In genomic region chr15:61598655-61599054, GRCh38 we compare ENCODE assay signal across 22 cellular contexts.
DNase-seq lines count a peak whose midpoint lies in the region; ATAC-seq, FAIRE-seq and TF ChIP-seq lines count a peak whose summit lies in the region.
"Had no signal": no experiment of that assay in that cellular context is flagged by ENCODE, and none has a peak within 500 bp of the region (broad histone marks: within the 10 kb centered on the region; RNA-seq: fewer than 3 reads in every experiment).

No MANE protein-coding gene starts in this region.

- H3K27me3 ChIP-seq in H9 (ENCODE audit: insufficient read depth, low read length) = no peaks in the 10 kb centered on the region
- no peaks in the 10 kb centered on the region for H3K27me3 ChIP-seq in H1 (replicated peaks in 1 of 4; ENCODE audit: control insufficient read depth in 3 of 4, extremely low read depth in 1 of 4, insufficient read depth in 3 of 4, low read length in 3 of 4)
- no peaks in the 10 kb centered on the region for H3K27me3 ChIP-seq in ovary
- H3K27me3 ChIP-seq: brain microvascular endothelial cell, esophagus squamous epithelium, gastrocnemius medialis, SJCRH30 had no signal

- H3K9me3 Mint-ChIP-seq in H9 = no peaks in the 10 kb centered on the region
- no peaks in the 10 kb centered on the region for H3K9me3 Mint-ChIP-seq in activated CD8-positive, alpha-beta T cell treated with anti-CD3 and anti-CD28 coated beads, Interleukin-2, amount 10 ng/mL, durations not matched to agents 7 days and 5 days (ENCODE audit: insufficient read depth)
- H3K9me3 Mint-ChIP-seq: activated naive CD8-positive, alpha-beta T cell treated with anti-CD3 and anti-CD28 coated beads, Interleukin-2, amount 10 ng/mL, durations not matched to agents 7 days and 5 days; effector memory CD8-positive, alpha-beta T cell; nephron progenitor cell; type B pancreatic cell had no signal

- no peak overlapping the region for H3K18ac ChIP-seq in H9 (ENCODE audit: insufficient read length, low read depth, low read length)
- H3K18ac ChIP-seq in H1 (ENCODE audit: extremely low read depth, low read length) = no peak overlapping the region; the same call in 1 of the 2 replicates

- H3K4me1 Mint-ChIP-seq in H9 = peaks cover 10 to 14% of the 10 kb centered on the region in 2 experiments
- H3K4me1 Mint-ChIP-seq in activated CD8-positive, alpha-beta T cell treated with anti-CD3 and anti-CD28 coated beads, Interleukin-2, amount 10 ng/mL, durations not matched to agents 7 days and 5 days (ENCODE audit: low read depth) = no peaks in the 10 kb centered on the region
- H3K4me1 Mint-ChIP-seq: activated naive CD8-positive, alpha-beta T cell treated with anti-CD3 and anti-CD28 coated beads, Interleukin-2, amount 10 ng/mL, durations not matched to agents 7 days and 5 days; nephron progenitor cell had no signal

- no peak for TF ChIP-seq EP300 in H1 (IDR thresholded peaks at IDR 0.05; ENCODE audit: borderline replicate concordance in 1 of 2, low read depth in 2 of 2, low read length in 2 of 2)
- no peak for TF ChIP-seq EP300 in ovary (IDR thresholded peaks at IDR 0.05)

- H3K36me3 ChIP-seq in H1 (ENCODE audit: control insufficient read depth in 2 of 4, insufficient read depth in 4 of 4, low read length in 3 of 4) = no peaks in the 10 kb centered on the region
- no peaks in the 10 kb centered on the region for H3K36me3 ChIP-seq in ovary
- H3K36me3 ChIP-seq: brain microvascular endothelial cell, esophagus squamous epithelium, gastrocnemius medialis, SJCRH30 had no signal

- H4K20me1 ChIP-seq in H9 (ENCODE audit: control insufficient read depth, insufficient read depth, insufficient read length) (no peaks in the 10 kb centered on the region), H1 (replicated peaks in 1 of 2; ENCODE audit: control insufficient read depth in 1 of 2, insufficient read depth in 2 of 2, low read length in 2 of 2) (no peaks in the 10 kb centered on the region)

- intact Hi-C loops in ovary (cut with DNase I) = no loop called here

- H4K5ac ChIP-seq in H9 (ENCODE audit: insufficient read length, low read depth, low read length) = no peak overlapping the region
- H4K5ac ChIP-seq in H1 (ENCODE audit: insufficient read length, low read depth, low read length) = no peak overlapping the region

- WGBS in H9 (ENCODE audit: extremely low coverage, insufficient read length, low lambda C conversion rate) = no CpG with 5 or more reads among the region's 11 CpGs
- WGBS in H1 (ENCODE audit: extremely low coverage in 1 of 2, insufficient coverage in 1 of 2, insufficient read length in 1 of 2, insufficient replicate concordance in 2 of 2, low coverage in 1 of 2, low lambda C conversion rate in 2 of 2, missing lambda C conversion rate in 1 of 2), 2 experiments = 85% methylated on average over 11 of the region's 11 CpGs; no CpG with 5 or more reads in 1 of the 2 experiments
- 67 to 71% (median 70%) methylated on average over 11 of the region's 11 CpGs for WGBS in ovary, 3 donors

- no peaks in the 10 kb centered on the region for H3K27me3 Mint-ChIP-seq in H9 (ENCODE audit: low read depth)
- H3K27me3 Mint-ChIP-seq in activated CD8-positive, alpha-beta T cell treated with anti-CD3 and anti-CD28 coated beads, Interleukin-2, amount 10 ng/mL, durations not matched to agents 7 days and 5 days (ENCODE audit: low read depth) = peaks cover 4% of the 10 kb centered on the region

- no peak overlapping the region for H3K4me3 Mint-ChIP-seq in H9
- no peak overlapping the region for H3K4me3 Mint-ChIP-seq in activated CD8-positive, alpha-beta T cell treated with anti-CD3 and anti-CD28 coated beads, Interleukin-2, amount 10 ng/mL, durations not matched to agents 7 days and 5 days
- H3K4me3 Mint-ChIP-seq: activated naive CD8-positive, alpha-beta T cell treated with anti-CD3 and anti-CD28 coated beads, Interleukin-2, amount 10 ng/mL, durations not matched to agents 7 days and 5 days; effector memory CD8-positive, alpha-beta T cell; nephron progenitor cell; type B pancreatic cell had no signal

- H2BK12ac ChIP-seq in H9 (ENCODE audit: insufficient read length, low read depth, low read length) (no peak overlapping the region), H1 (ENCODE audit: low read depth, low read length) (no peak overlapping the region)

- TF ChIP-seq POLR2A in H1 (IDR thresholded peaks at IDR 0.05; ENCODE audit: control extremely low read depth in 1 of 2, low read depth in 2 of 2, low read length in 2 of 2) = no peak
- TF ChIP-seq POLR2A in ovary (IDR thresholded peaks at IDR 0.05) = no peak

- H3K79me2 ChIP-seq in H9 (ENCODE audit: insufficient read depth, low read length) (no peaks in the 10 kb centered on the region), H1 (ENCODE audit: control insufficient read depth in 1 of 2, insufficient read depth in 2 of 2, low read length in 2 of 2) (no peaks in the 10 kb centered on the region)

- no peak overlapping the region for H3K23ac ChIP-seq in H9 (ENCODE audit: insufficient read length, low read depth, low read length)
- no peak overlapping the region for H3K23ac ChIP-seq in H1 (ENCODE audit: insufficient read length)

- H4K91ac ChIP-seq in H9 (ENCODE audit: insufficient read length, low read depth, low read length) (no peak overlapping the region), H1 (replicated peaks; ENCODE audit: insufficient read length, low read length) (no peak overlapping the region)

- H3K4me3 ChIP-seq in H1 (ENCODE audit: extremely low read depth in 1 of 4, insufficient read depth in 2 of 4, low read depth in 3 of 4, low read length in 4 of 4) (no peak overlapping the region), ovary (no peak overlapping the region)
- H3K4me3 ChIP-seq: esophagus squamous epithelium, gastrocnemius medialis, mucosa of descending colon, SJCRH30 had no signal

- H2BK15ac ChIP-seq in H9 (ENCODE audit: low read depth, low read length) (no peak overlapping the region), H1 (ENCODE audit: low read length) (no peak overlapping the region)

- TF ChIP-seq CTCF in H9 (conservative IDR thresholded peaks at IDR 0.05) (no peak), H1 (IDR thresholded peaks at IDR 0.05; ENCODE audit: control extremely low read depth in 1 of 3, insufficient read depth in 1 of 3, low read depth in 1 of 3, low read length in 3 of 3) (no peak), ovary (IDR thresholded peaks at IDR 0.05) (no peak)

- ATAC-seq in activated CD8-positive, alpha-beta T cell treated with anti-CD3 and anti-CD28 coated beads, Interleukin-2, amount 10 ng/mL, durations not matched to agents 7 days and 5 days = no peak
- ATAC-seq: effector memory CD8-positive, alpha-beta T cell; gastrocnemius medialis; mucosa of descending colon; sciatic nerve had no signal

- H3K14ac ChIP-seq in H9 (ENCODE audit: insufficient read depth, low read length) = no peak overlapping the region
- no peak overlapping the region for H3K14ac ChIP-seq in H1 (ENCODE audit: insufficient read length)

- no peaks in the 10 kb centered on the region for H3K23me2 ChIP-seq in H9 (ENCODE audit: insufficient read length, low read depth, low read length, poor library complexity, severe bottlenecking)
- no peaks in the 10 kb centered on the region for H3K23me2 ChIP-seq in H1 (ENCODE audit: low read depth, low read length)

- POLR2A ChIA-PET in H1 (lab: Charles Lee; ENCODE audit: partially characterized antibody) = no interaction called here
- POLR2A ChIA-PET in activated CD8-positive, alpha-beta T cell treated with anti-CD3 and anti-CD28 coated beads, Interleukin-2, amount 10 ng/mL, durations not matched to agents 7 days and 5 days (lab: Charles Lee) = interaction anchor here (0.6 kb wide), 1 partner anchor 271 kb away, joined by 4 read pairs; no protein-coding TSS in a partner anchor

- H3K9me3 ChIP-seq in H9 (ENCODE audit: control insufficient read depth, low read depth, low read length) (no peaks in the 10 kb centered on the region), H1 (ENCODE audit: insufficient read depth in 2 of 2, low read depth in 1 of 2, low read length in 1 of 2) (no peaks in the 10 kb centered on the region), ovary (no peaks in the 10 kb centered on the region)
- H3K9me3 ChIP-seq: esophagus squamous epithelium, gastrocnemius medialis, mucosa of descending colon had no signal

- H3K56ac ChIP-seq in H9 (ENCODE audit: insufficient read length, low read depth, low read length) (no peak overlapping the region), H1 (replicated peaks; ENCODE audit: insufficient read length, low read depth, low read length) (no peak overlapping the region)

- TF ChIP-seq RAD21 in H1 (IDR thresholded peaks at IDR 0.05 in 1 of 2, conservative IDR thresholded peaks at IDR 0.05 in 1 of 2; ENCODE audit: low read depth in 2 of 2, low read length in 2 of 2) = no peak

- H2AK5ac ChIP-seq in H9 (ENCODE audit: insufficient read length, low read length) (no peak overlapping the region), H1 (ENCODE audit: low read depth, low read length) (no peak overlapping the region)

- peak; percentile 8 for DNase-seq in Daoy (ENCODE audit: low read depth)
- no peak for DNase-seq in H9
- peak; percentile 40 for DNase-seq in NCI-H345 treated with DMSO at 0.1 percent for 48 hours (lab: John Stamatoyannopoulos, UW; ENCODE audit: unreplicated experiment)
- DNase-seq in H1 (ENCODE audit: low read depth in 1 of 2, low spot score in 2 of 2) = no peak
- DNase-seq in activated T-cell treated with anti-CD3 and anti-CD28 coated beads, Interleukin-2, amount 50 U/mL, for 48 hours = no peak
- no peak for DNase-seq in ovary
- DNase-seq in activated CD8-positive, alpha-beta T cell treated with anti-CD3 and anti-CD28 coated beads, Interleukin-2, amount 10 ng/mL, durations not matched to agents 7 days and 5 days = no peak
- no peak for DNase-seq in dermis blood vessel endothelial cell
- DNase-seq: activated CD4-positive, alpha-beta T cell treated with anti-CD3 and anti-CD28 coated beads for 48 hours; activated naive CD8-positive, alpha-beta T cell treated with anti-CD3 and anti-CD28 coated beads, Interleukin-2, amount 10 ng/mL, durations not matched to agents 7 days and 5 days; brain microvascular endothelial cell; effector memory CD8-positive, alpha-beta T cell; esophagus squamous epithelium; gastrocnemius medialis; GOT3; mucosa of descending colon; nephron progenitor cell; SJCRH30; stimulated activated CD4-positive, alpha-beta T cell treated with anti-CD3 and anti-CD28 coated beads, Interleukin-15, amount 100 ng/mL, for 24 hours had no signal

- peak overlapping the region; percentile 62 for H2AFZ ChIP-seq in H9 (ENCODE audit: low read length)
- H2AFZ ChIP-seq in H1 (ENCODE audit: low read length) = peak overlapping the region; percentile 90

- H3K4ac ChIP-seq in H9 (ENCODE audit: low read depth, low read length) = no peak overlapping the region
- H3K4ac ChIP-seq in H1 (replicated peaks; ENCODE audit: insufficient read length, low read depth, low read length) = no peak overlapping the region

- H2BK5ac ChIP-seq in H9 (ENCODE audit: insufficient read length, low read length) (no peak overlapping the region), H1 (ENCODE audit: low read depth, low read length) (no peak overlapping the region)

- H3K4me2 ChIP-seq in H9 (ENCODE audit: insufficient read depth, insufficient read length, low read length) = no peak overlapping the region
- no peak overlapping the region for H3K4me2 ChIP-seq in H1 (ENCODE audit: insufficient read depth in 1 of 2, low read depth in 2 of 2, low read length in 2 of 2)

- FAIRE-seq in H1 (lab: Jason Lieb, UNC) = no peak
- FAIRE-seq: keratinocyte had no signal

- H2BK20ac ChIP-seq in H9 (ENCODE audit: low read depth, low read length, poor library complexity, severe bottlenecking) = no peak overlapping the region
- H2BK20ac ChIP-seq in H1 (ENCODE audit: low read length) = no peak overlapping the region

- no peak overlapping the region for H3K27ac ChIP-seq in H9 (ENCODE audit: insufficient read length, low read depth, low read length)
- no peak overlapping the region for H3K27ac ChIP-seq in H1 (ENCODE audit: low read depth, low read length)
- no peak overlapping the region for H3K27ac ChIP-seq in ovary
- H3K27ac ChIP-seq: brain microvascular endothelial cell, esophagus squamous epithelium, gastrocnemius medialis, SJCRH30 had no signal

- no peak overlapping the region for H4K8ac ChIP-seq in H9 (replicated peaks; ENCODE audit: insufficient read length, low read depth, low read length)
- H4K8ac ChIP-seq in H1 (ENCODE audit: extremely low read depth, insufficient read depth, low read length) = no peak overlapping the region

- H3T11ph ChIP-seq in H9 (ENCODE audit: low read length) = no peak overlapping the region

- CTCF ChIA-PET in H1 (lab: Charles Lee; ENCODE audit: partially characterized antibody) = interaction anchor here (0.7 to 1.5 kb wide), 4 partner anchors 21 to 237 kb away, joined by 3 to 5 read pairs (median 3); no protein-coding TSS in a partner anchor
- CTCF ChIA-PET in activated CD8-positive, alpha-beta T cell treated with anti-CD3 and anti-CD28 coated beads, Interleukin-2, amount 10 ng/mL, durations not matched to agents 7 days and 5 days (lab: Charles Lee) = no interaction called here

- H3K36me3 Mint-ChIP-seq in H9 (ENCODE audit: insufficient read depth in 1 of 3, low read depth in 3 of 3) = no peaks in the 10 kb centered on the region
- H3K36me3 Mint-ChIP-seq in activated CD8-positive, alpha-beta T cell treated with anti-CD3 and anti-CD28 coated beads, Interleukin-2, amount 10 ng/mL, durations not matched to agents 7 days and 5 days (ENCODE audit: low read depth) = no peaks in the 10 kb centered on the region
- H3K36me3 Mint-ChIP-seq: activated naive CD8-positive, alpha-beta T cell treated with anti-CD3 and anti-CD28 coated beads, Interleukin-2, amount 10 ng/mL, durations not matched to agents 7 days and 5 days; type B pancreatic cell had no signal

- no peak overlapping the region for H3K9ac ChIP-seq in H9 (ENCODE audit: extremely low read depth, insufficient read length, low read length)
- no peak overlapping the region for H3K9ac ChIP-seq in H1 (replicated peaks in 1 of 4; ENCODE audit: extremely low read depth in 1 of 4, low read depth in 3 of 4, low read length in 3 of 4)

- H2BK120ac ChIP-seq in H9 (ENCODE audit: low read depth, low read length, poor library complexity, severe bottlenecking) (no peak overlapping the region), H1 (replicated peaks; ENCODE audit: low read depth, low read length) (no peak overlapping the region)

- H3K79me1 ChIP-seq in H9 (ENCODE audit: insufficient read depth, low read depth, low read length, poor library complexity, severe bottlenecking) (no peaks in the 10 kb centered on the region), H1 (ENCODE audit: low read depth, low read length) (no peaks in the 10 kb centered on the region)

- H3K4me1 ChIP-seq in H9 (ENCODE audit: insufficient read depth, low read length) (peaks cover 6% of the 10 kb centered on the region; the same call in 1 of the 2 replicates), H1 (replicated peaks in 1 of 4; ENCODE audit: control insufficient read depth in 3 of 4, insufficient read depth in 4 of 4, low read length in 3 of 4) (no peaks in the 10 kb centered on the region; a peak in 1 of 7 replicates), ovary (ENCODE audit: insufficient read depth) (no peaks in the 10 kb centered on the region)
- H3K4me1 ChIP-seq: esophagus squamous epithelium, gastrocnemius medialis, SJCRH30 had no signal

- peak overlapping the region in 1 of 3 experiments; percentile 21; a peak in 1 of 7 replicates for H3K27ac Mint-ChIP-seq in H9
- no peak overlapping the region for H3K27ac Mint-ChIP-seq in activated CD8-positive, alpha-beta T cell treated with anti-CD3 and anti-CD28 coated beads, Interleukin-2, amount 10 ng/mL, durations not matched to agents 7 days and 5 days
- H3K27ac Mint-ChIP-seq: activated naive CD8-positive, alpha-beta T cell treated with anti-CD3 and anti-CD28 coated beads, Interleukin-2, amount 10 ng/mL, durations not matched to agents 7 days and 5 days; effector memory CD8-positive, alpha-beta T cell; nephron progenitor cell; type B pancreatic cell had no signal

Comparison
In these comparisons a context has a peak if more than half of its experiments do, and no peak if none do; other contexts are left out.
1. DNase-seq: peak in Daoy (single experiment) and NCI-H345 treated with DMSO at 0.1 percent for 48 hours (single experiment); none in H9 (single experiment), H1 (0 of 2), activated T-cell treated with anti-CD3 and anti-CD28 coated beads, Interleukin-2, amount 50 U/mL, for 48 hours (0 of 2), ovary (0 of 5), activated CD8-positive, alpha-beta T cell treated with anti-CD3 and anti-CD28 coated beads, Interleukin-2, amount 10 ng/mL, durations not matched to agents 7 days and 5 days (single experiment) and dermis blood vessel endothelial cell (single experiment).